ENCODE assay signal across 1 cellular context in the genomic region with DNA sequence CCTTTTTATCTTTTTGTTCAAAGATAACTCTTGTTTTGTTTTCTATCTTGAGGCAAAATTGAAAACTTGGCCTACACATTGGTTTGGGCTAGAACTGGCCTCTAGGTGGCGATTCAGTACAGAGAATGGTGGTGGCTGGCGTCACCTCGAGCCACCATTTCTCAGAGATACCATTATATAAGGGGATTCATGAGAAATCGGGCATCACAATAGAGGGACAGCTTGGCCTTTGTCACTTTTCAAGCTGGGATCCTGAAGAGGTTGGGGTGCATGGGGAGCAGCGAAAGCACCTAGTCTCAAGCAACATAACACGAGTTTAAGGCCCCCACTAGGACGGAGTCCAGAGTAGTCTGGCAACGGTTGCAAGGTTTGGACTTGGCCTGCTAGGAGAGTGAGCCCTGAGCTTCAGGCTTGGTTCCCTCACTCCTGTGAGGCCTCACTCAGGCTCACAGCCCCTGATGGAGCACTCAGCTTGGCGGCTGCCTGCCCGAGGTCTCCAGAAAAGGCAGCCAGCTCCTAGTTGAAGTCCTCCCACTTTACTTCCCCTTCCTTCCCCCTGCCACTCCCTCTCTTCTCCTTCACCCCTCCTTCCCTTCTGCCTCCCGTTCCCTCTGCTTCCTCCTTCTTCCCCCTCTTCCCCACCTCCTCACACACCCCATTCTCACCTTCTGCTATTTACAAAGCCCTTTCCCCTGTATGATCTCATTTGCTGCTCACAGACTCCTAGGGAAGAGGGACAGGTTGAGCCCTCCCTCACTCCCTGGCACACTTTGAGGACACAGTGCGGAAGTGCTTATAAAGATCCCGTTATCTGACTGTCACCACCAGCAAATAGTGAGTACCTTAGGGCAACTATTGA.
TF ChIP-seq lines count a peak whose summit lies in the region.

No MANE protein-coding gene starts in this region.

TF ChIP-seq in HepG2, 621 proteins besides CTCF, POLR2A, EP300 and RAD21 (continued from another document and continues in another):
- TF ChIP-seq, protein P1, sequence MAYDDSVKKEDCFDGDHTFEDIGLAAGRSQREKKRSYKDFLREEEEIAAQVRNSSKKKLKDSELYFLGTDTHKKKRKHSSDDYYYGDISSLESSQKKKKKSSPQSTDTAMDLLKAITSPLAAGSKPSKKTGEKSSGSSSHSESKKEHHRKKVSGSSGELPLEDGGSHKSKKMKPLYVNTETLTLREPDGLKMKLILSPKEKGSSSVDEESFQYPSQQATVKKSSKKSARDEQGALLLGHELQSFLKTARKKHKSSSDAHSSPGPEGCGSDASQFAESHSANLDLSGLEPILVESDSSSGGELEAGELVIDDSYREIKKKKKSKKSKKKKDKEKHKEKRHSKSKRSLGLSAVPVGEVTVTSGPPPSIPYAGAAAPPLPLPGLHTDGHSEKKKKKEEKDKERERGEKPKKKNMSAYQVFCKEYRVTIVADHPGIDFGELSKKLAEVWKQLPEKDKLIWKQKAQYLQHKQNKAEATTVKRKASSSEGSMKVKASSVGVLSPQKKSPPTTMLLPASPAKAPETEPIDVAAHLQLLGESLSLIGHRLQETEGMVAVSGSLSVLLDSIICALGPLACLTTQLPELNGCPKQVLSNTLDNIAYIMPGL (CRISPR knock-in tag; IDR thresholded peaks at IDR 0.05; ENCODE audit: borderline replicate concordance in 1 of 2, low read depth in 1 of 2): peak; percentile 26 to 72; a peak in 2 of 4 replicates
- TF ChIP-seq, protein P2, sequence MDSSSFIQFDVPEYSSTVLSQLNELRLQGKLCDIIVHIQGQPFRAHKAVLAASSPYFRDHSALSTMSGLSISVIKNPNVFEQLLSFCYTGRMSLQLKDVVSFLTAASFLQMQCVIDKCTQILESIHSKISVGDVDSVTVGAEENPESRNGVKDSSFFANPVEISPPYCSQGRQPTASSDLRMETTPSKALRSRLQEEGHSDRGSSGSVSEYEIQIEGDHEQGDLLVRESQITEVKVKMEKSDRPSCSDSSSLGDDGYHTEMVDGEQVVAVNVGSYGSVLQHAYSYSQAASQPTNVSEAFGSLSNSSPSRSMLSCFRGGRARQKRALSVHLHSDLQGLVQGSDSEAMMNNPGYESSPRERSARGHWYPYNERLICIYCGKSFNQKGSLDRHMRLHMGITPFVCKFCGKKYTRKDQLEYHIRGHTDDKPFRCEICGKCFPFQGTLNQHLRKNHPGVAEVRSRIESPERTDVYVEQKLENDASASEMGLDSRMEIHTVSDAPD (CRISPR knock-in tag; IDR thresholded peaks at IDR 0.05): no peak
- TF ChIP-seq RFX3 (CRISPR knock-in tag; IDR thresholded peaks at IDR 0.05) (no peak), ZNF441 (CRISPR knock-in tag; IDR thresholded peaks at IDR 0.05; ENCODE audit: borderline replicate concordance) (peak; percentile 74; the same call in 1 of the 2 replicates), ZNF773 (CRISPR knock-in tag; IDR thresholded peaks at IDR 0.05; ENCODE audit: borderline replicate concordance) (no peak), CREB1 (IDR thresholded peaks at IDR 0.05) (no peak), CREB1 (CRISPR knock-in tag; IDR thresholded peaks at IDR 0.05) (no peak), MIER3 (CRISPR knock-in tag; IDR thresholded peaks at IDR 0.05; ENCODE audit: borderline replicate concordance) (0 out of 2 replicates have a peak, but pooled peaks have one; percentile 33), ZSCAN25 (CRISPR knock-in tag; IDR thresholded peaks at IDR 0.05) (no peak; the same call in 1 of the 2 replicates), ADNP (CRISPR knock-in tag; IDR thresholded peaks at IDR 0.05) (no peak), ZNF136 (CRISPR knock-in tag; IDR thresholded peaks at IDR 0.05; ENCODE audit: low read depth) (no peak), ZFY (CRISPR knock-in tag; IDR thresholded peaks at IDR 0.05) (0 out of 2 replicates have a peak, but pooled peaks have one; percentile 38), NFYB (CRISPR knock-in tag; IDR thresholded peaks at IDR 0.05) (no peak)
- TF ChIP-seq, protein P3, sequence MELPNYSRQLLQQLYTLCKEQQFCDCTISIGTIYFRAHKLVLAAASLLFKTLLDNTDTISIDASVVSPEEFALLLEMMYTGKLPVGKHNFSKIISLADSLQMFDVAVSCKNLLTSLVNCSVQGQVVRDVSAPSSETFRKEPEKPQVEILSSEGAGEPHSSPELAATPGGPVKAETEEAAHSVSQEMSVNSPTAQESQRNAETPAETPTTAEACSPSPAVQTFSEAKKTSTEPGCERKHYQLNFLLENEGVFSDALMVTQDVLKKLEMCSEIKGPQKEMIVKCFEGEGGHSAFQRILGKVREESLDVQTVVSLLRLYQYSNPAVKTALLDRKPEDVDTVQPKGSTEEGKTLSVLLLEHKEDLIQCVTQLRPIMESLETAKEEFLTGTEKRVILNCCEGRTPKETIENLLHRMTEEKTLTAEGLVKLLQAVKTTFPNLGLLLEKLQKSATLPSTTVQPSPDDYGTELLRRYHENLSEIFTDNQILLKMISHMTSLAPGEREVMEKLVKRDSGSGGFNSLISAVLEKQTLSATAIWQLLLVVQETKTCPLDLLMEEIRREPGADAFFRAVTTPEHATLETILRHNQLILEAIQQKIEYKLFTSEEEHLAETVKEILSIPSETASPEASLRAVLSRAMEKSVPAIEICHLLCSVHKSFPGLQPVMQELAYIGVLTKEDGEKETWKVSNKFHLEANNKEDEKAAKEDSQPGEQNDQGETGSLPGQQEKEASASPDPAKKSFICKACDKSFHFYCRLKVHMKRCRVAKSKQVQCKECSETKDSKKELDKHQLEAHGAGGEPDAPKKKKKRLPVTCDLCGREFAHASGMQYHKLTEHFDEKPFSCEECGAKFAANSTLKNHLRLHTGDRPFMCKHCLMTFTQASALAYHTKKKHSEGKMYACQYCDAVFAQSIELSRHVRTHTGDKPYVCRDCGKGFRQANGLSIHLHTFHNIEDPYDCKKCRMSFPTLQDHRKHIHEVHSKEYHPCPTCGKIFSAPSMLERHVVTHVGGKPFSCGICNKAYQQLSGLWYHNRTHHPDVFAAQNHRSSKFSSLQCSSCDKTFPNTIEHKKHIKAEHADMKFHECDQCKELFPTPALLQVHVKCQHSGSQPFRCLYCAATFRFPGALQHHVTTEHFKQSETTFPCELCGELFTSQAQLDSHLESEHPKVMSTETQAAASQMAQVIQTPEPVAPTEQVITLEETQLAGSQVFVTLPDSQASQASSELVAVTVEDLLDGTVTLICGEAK (IDR thresholded peaks at IDR 0.05): no peak
- TF ChIP-seq, protein P3 (CRISPR knock-in tag; IDR thresholded peaks at IDR 0.05): no peak
- TF ChIP-seq, protein P4, sequence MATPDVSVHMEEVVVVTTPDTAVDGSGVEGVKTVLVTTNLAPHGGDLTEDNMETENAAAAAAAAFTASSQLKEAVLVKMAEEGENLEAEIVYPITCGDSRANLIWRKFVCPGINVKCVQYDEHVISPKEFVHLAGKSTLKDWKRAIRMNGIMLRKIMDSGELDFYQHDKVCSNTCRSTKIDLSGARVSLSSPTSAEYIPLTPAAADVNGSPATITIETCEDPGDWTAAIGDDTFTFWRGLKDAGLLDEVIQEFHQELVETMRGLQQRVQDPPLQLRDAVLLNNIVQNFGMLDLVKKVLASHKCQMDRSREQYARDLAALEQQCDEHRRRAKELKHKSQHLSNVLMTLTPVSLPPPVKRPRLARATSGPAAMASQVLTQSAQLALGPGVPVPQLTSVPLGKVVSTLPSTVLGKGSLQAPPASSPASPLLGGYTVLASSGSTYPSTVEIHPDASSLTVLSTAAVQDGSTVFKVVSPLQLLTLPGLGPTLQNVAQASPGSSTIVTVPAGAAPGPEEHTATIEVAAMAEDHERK (CRISPR knock-in tag; IDR thresholded peaks at IDR 0.05; ENCODE audit: low read depth): no peak
- TF ChIP-seq, protein P5, sequence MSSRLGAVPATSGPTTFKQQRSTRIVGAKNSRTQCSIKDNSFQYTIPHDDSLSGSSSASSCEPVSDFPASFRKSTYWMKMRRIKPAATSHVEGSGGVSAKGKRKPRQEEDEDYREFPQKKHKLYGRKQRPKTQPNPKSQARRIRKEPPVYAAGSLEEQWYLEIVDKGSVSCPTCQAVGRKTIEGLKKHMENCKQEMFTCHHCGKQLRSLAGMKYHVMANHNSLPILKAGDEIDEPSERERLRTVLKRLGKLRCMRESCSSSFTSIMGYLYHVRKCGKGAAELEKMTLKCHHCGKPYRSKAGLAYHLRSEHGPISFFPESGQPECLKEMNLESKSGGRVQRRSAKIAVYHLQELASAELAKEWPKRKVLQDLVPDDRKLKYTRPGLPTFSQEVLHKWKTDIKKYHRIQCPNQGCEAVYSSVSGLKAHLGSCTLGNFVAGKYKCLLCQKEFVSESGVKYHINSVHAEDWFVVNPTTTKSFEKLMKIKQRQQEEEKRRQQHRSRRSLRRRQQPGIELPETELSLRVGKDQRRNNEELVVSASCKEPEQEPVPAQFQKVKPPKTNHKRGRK (CRISPR knock-in tag; IDR thresholded peaks at IDR 0.05): 0 out of 2 replicates have a peak, but pooled peaks have one; percentile 39
- TF ChIP-seq, protein P6, sequence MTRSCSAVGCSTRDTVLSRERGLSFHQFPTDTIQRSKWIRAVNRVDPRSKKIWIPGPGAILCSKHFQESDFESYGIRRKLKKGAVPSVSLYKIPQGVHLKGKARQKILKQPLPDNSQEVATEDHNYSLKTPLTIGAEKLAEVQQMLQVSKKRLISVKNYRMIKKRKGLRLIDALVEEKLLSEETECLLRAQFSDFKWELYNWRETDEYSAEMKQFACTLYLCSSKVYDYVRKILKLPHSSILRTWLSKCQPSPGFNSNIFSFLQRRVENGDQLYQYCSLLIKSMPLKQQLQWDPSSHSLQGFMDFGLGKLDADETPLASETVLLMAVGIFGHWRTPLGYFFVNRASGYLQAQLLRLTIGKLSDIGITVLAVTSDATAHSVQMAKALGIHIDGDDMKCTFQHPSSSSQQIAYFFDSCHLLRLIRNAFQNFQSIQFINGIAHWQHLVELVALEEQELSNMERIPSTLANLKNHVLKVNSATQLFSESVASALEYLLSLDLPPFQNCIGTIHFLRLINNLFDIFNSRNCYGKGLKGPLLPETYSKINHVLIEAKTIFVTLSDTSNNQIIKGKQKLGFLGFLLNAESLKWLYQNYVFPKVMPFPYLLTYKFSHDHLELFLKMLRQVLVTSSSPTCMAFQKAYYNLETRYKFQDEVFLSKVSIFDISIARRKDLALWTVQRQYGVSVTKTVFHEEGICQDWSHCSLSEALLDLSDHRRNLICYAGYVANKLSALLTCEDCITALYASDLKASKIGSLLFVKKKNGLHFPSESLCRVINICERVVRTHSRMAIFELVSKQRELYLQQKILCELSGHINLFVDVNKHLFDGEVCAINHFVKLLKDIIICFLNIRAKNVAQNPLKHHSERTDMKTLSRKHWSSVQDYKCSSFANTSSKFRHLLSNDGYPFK (CRISPR knock-in tag; IDR thresholded peaks at IDR 0.05; ENCODE audit: borderline replicate concordance): no peak
- TF ChIP-seq, protein P7, sequence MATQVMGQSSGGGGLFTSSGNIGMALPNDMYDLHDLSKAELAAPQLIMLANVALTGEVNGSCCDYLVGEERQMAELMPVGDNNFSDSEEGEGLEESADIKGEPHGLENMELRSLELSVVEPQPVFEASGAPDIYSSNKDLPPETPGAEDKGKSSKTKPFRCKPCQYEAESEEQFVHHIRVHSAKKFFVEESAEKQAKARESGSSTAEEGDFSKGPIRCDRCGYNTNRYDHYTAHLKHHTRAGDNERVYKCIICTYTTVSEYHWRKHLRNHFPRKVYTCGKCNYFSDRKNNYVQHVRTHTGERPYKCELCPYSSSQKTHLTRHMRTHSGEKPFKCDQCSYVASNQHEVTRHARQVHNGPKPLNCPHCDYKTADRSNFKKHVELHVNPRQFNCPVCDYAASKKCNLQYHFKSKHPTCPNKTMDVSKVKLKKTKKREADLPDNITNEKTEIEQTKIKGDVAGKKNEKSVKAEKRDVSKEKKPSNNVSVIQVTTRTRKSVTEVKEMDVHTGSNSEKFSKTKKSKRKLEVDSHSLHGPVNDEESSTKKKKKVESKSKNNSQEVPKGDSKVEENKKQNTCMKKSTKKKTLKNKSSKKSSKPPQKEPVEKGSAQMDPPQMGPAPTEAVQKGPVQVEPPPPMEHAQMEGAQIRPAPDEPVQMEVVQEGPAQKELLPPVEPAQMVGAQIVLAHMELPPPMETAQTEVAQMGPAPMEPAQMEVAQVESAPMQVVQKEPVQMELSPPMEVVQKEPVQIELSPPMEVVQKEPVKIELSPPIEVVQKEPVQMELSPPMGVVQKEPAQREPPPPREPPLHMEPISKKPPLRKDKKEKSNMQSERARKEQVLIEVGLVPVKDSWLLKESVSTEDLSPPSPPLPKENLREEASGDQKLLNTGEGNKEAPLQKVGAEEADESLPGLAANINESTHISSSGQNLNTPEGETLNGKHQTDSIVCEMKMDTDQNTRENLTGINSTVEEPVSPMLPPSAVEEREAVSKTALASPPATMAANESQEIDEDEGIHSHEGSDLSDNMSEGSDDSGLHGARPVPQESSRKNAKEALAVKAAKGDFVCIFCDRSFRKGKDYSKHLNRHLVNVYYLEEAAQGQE (IDR thresholded peaks at IDR 0.05; ENCODE audit: borderline replicate concordance in 1 of 2, low read depth in 1 of 2, low read length in 2 of 2): no peak
- TF ChIP-seq, protein P8, sequence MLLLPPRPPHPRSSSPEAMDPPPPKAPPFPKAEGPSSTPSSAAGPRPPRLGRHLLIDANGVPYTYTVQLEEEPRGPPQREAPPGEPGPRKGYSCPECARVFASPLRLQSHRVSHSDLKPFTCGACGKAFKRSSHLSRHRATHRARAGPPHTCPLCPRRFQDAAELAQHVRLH (CRISPR knock-in tag; IDR thresholded peaks at IDR 0.05; ENCODE audit: borderline replicate concordance, low read depth): no peak
- TF ChIP-seq, protein P9, sequence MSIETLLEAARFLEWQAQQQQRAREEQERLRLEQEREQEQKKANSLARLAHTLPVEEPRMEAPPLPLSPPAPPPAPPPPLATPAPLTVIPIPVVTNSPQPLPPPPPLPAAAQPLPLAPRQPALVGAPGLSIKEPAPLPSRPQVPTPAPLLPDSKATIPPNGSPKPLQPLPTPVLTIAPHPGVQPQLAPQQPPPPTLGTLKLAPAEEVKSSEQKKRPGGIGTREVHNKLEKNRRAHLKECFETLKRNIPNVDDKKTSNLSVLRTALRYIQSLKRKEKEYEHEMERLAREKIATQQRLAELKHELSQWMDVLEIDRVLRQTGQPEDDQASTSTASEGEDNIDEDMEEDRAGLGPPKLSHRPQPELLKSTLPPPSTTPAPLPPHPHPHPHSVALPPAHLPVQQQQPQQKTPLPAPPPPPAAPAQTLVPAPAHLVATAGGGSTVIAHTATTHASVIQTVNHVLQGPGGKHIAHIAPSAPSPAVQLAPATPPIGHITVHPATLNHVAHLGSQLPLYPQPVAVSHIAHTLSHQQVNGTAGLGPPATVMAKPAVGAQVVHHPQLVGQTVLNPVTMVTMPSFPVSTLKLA (IDR thresholded peaks at IDR 0.05): no peak
